Comparison of ENCODE assay signal across 3 cellular contexts in the genomic region with DNA sequence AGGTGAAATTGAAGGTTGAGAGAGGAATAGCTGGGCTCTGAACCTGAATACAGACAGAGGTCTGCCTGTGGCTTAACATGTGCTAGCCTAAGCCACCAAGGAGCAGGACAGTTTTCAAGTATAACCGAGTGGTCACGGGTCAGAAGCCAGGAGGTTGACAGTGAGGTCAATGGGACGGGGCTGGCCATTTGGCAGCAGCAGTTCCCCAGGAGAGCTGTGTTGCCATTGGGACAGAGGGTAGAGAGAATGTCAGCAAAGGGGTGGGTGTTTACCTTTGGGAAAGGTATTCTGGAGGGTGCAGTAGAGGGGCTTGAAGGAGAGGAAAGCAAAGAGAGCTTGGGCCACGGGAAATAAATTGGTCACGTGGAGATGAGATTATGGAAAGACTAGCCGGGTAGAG. TPM values are rescaled to one million over a fixed set of nuclear protein-coding genes. Genes with fewer than 3 reads are reported as not detected.
"Had no signal": no experiment of that assay in that cellular context is flagged by ENCODE, and none has a peak within 500 bp of the region (broad histone marks: within the 10 kb centered on the region; RNA-seq: fewer than 3 reads in every experiment).

No MANE protein-coding gene starts in this region.

RNA-seq across cellular contexts. Expression of gene CLEC18C, which starts 55.2 kb away (rescaled TPM):
- total RNA-seq: ascending aorta, mesenteric fat pad had no signal
- polyA plus RNA-seq: keratinocyte had no signal
